In genomic region chr15:31373096-31373865, GRCh38 we compare ENCODE assay signal across 20 cellular contexts. TPM values are rescaled to one million over a fixed set of nuclear protein-coding genes. Genes with fewer than 3 reads are reported as not detected.
A peak's percentile ranks its signal among the peaks of the same experiment; 100 is the strongest.
DNase-seq lines count a peak whose midpoint lies in the region; ATAC-seq, FAIRE-seq and TF ChIP-seq lines count a peak whose summit lies in the region.
"Had no signal": no experiment of that assay in that cellular context is flagged by ENCODE, and none has a peak within 500 bp of the region (broad histone marks: within the 10 kb centered on the region; RNA-seq: fewer than 3 reads in every experiment).

No MANE protein-coding gene starts in this region.

- H3K27ac ChIP-seq in H1 (ENCODE audit: low read depth, low read length) (no peak overlapping the region), neuronal stem cell (replicated peaks; ENCODE audit: low read length) (no peak overlapping the region), tibial artery (peak overlapping the region; percentile 11 to 38), neural progenitor cell (no peak overlapping the region)
- H3K27ac ChIP-seq: epithelial cell of prostate, HL-60, prostate gland had no signal

- H3K23me2 ChIP-seq in H1 (ENCODE audit: low read depth, low read length): no peaks in the 10 kb centered on the region

- no peak overlapping the region for H2BK15ac ChIP-seq in H1 (ENCODE audit: low read length)
- H2BK15ac ChIP-seq in neuronal stem cell (ENCODE audit: low read length): no peak overlapping the region

- no peaks in the 10 kb centered on the region for H3K27me3 ChIP-seq in H1 (replicated peaks in 1 of 4; ENCODE audit: control insufficient read depth in 3 of 4, extremely low read depth in 1 of 4, insufficient read depth in 3 of 4, low read length in 3 of 4)
- H3K27me3 ChIP-seq in neuronal stem cell (ENCODE audit: control insufficient read depth in 3 of 3, insufficient read depth in 3 of 3, low read depth in 1 of 3, low read length in 3 of 3): no peaks in the 10 kb centered on the region
- no peaks in the 10 kb centered on the region for H3K27me3 ChIP-seq in tibial artery
- no peaks in the 10 kb centered on the region for H3K27me3 ChIP-seq in neural progenitor cell
- H3K27me3 ChIP-seq: hepatocyte had no signal

- CTCF ChIA-PET in H1 (lab: Charles Lee; ENCODE audit: partially characterized antibody): interaction anchor here (1.2 kb wide), 1 partner anchor 115 kb away, joined by 3 read pairs; no protein-coding TSS in a partner anchor

- ATAC-seq in GM18505 (IDR thresholded peaks at IDR 0.05; ENCODE audit: unreplicated experiment): no peak
- ATAC-seq: CD8-positive, alpha-beta T cell had no signal

- H2AFZ ChIP-seq in H1 (ENCODE audit: low read length) (no peak overlapping the region), neuronal stem cell (ENCODE audit: low read length) (no peak overlapping the region), neural progenitor cell (replicated peaks) (no peak overlapping the region)
- H2AFZ ChIP-seq: hepatocyte had no signal

- H3K9me3 ChIP-seq in H1 (ENCODE audit: insufficient read depth in 2 of 2, low read depth in 1 of 2, low read length in 1 of 2) (no peaks in the 10 kb centered on the region), neuronal stem cell (replicated peaks in 1 of 2; ENCODE audit: control insufficient read depth in 2 of 2, insufficient read depth in 1 of 2, low read depth in 1 of 2, low read length in 2 of 2) (peaks cover 1 to 3% of the 10 kb centered on the region in 2 donors), tibial artery (no peaks in the 10 kb centered on the region), neural progenitor cell (ENCODE audit: low read depth) (peaks cover 3% of the 10 kb centered on the region)
- H3K9me3 ChIP-seq: prostate gland had no signal

- no peak for TF ChIP-seq CTCF in H1 (IDR thresholded peaks at IDR 0.05; ENCODE audit: control extremely low read depth in 1 of 3, insufficient read depth in 1 of 3, low read depth in 1 of 3, low read length in 3 of 3)
- no peak for TF ChIP-seq CTCF in tibial artery (IDR thresholded peaks at IDR 0.05)
- no peak for TF ChIP-seq CTCF in neural progenitor cell (IDR thresholded peaks at IDR 0.05)

- no peak overlapping the region for H2BK20ac ChIP-seq in H1 (ENCODE audit: low read length)

- H2BK120ac ChIP-seq in H1 (replicated peaks; ENCODE audit: low read depth, low read length) (no peak overlapping the region), neuronal stem cell (ENCODE audit: low read depth, low read length) (no peak overlapping the region)

- H4K8ac ChIP-seq in H1 (ENCODE audit: extremely low read depth, insufficient read depth, low read length) (0 out of 2 replicates have a peak overlapping the region, but pooled peaks have one; percentile 15), neuronal stem cell (ENCODE audit: low read depth, low read length) (no peak overlapping the region)

- H3K36me3 ChIP-seq in H1 (ENCODE audit: control insufficient read depth in 2 of 4, insufficient read depth in 4 of 4, low read length in 3 of 4): peaks cover 0 to 3% (median 0%) of the 10 kb centered on the region in 4 experiments; a peak in 1 of 8 replicates
- peaks cover 6 to 29% of the 10 kb centered on the region in 2 donors for H3K36me3 ChIP-seq in neuronal stem cell (replicated peaks in 1 of 2; ENCODE audit: control insufficient read depth in 2 of 2, insufficient read depth in 2 of 2, low read length in 2 of 2)
- peaks cover 4 to 47% (median 24%) of the 10 kb centered on the region in 3 donors for H3K36me3 ChIP-seq in tibial artery
- no peaks in the 10 kb centered on the region for H3K36me3 ChIP-seq in neural progenitor cell
- H3K36me3 ChIP-seq: prostate gland had no signal

- H3K4me3 Mint-ChIP-seq in activated T-cell treated with anti-CD3 and anti-CD28 coated beads, Interleukin-2, amount 50 U/mL, for 24 hours: no peak overlapping the region
- H3K4me3 Mint-ChIP-seq in neural progenitor cell: no peak overlapping the region

- no peak for TF ChIP-seq RAD21 in H1 (IDR thresholded peaks at IDR 0.05 in 1 of 2, conservative IDR thresholded peaks at IDR 0.05 in 1 of 2; ENCODE audit: low read depth in 2 of 2, low read length in 2 of 2)

- H3K56ac ChIP-seq in H1 (replicated peaks; ENCODE audit: insufficient read length, low read depth, low read length): no peak overlapping the region

- H3K79me1 ChIP-seq in H1 (ENCODE audit: low read depth, low read length) (peaks cover 10% of the 10 kb centered on the region), neuronal stem cell (ENCODE audit: low read depth, low read length) (no peaks in the 10 kb centered on the region)

- H3K9ac ChIP-seq in H1 (replicated peaks in 1 of 4; ENCODE audit: extremely low read depth in 1 of 4, low read depth in 3 of 4, low read length in 3 of 4) (no peak overlapping the region), neuronal stem cell (ENCODE audit: low read depth, low read length, poor library complexity) (peak overlapping the region; percentile 22), neural progenitor cell (no peak overlapping the region)

- intact Hi-C loops in tibial artery (cut with DNase I; ENCODE audit: low total_unique reads): loop anchor here (10.0 kb wide), 1 partner anchor 62 kb away; no protein-coding TSS in a partner anchor

- no peak overlapping the region for H3K4me2 ChIP-seq in H1 (ENCODE audit: insufficient read depth in 1 of 2, low read depth in 2 of 2, low read length in 2 of 2)
- H3K4me2 ChIP-seq in neuronal stem cell (ENCODE audit: insufficient read depth, low read length, poor library complexity, severe bottlenecking): no peak overlapping the region
- H3K4me2 ChIP-seq in neural progenitor cell: no peak overlapping the region
- H3K4me2 ChIP-seq: hepatocyte had no signal

- no peak for DNase-seq in activated T-cell treated with anti-CD3 and anti-CD28 coated beads, Interleukin-2, amount 50 U/mL, for 24 hours
- no peak for DNase-seq in activated T-cell treated with anti-CD3 and anti-CD28 coated beads, Interleukin-2, amount 50 U/mL, for 1 hour
- DNase-seq in H1 (ENCODE audit: low read depth in 1 of 2, low spot score in 2 of 2) (no peak), neuronal stem cell (ENCODE audit: low spot score) (no peak), tibial artery (no peak), neural progenitor cell (ENCODE audit: low spot score) (no peak)
- no peak for DNase-seq in stimulated activated naive CD4-positive, alpha-beta T cell (lab: John Stamatoyannopoulos, UW)
- DNase-seq: CD8-positive, alpha-beta T cell; Kasumi-1; NCI-H2029 treated with DMSO at 0.1 percent for 48 hours; stimulated activated CD4-positive, alpha-beta T cell treated with anti-CD3 and anti-CD28 coated beads, Interleukin-4, amount 100 ng/mL, for 1 hour; stimulated activated naive CD4-positive, alpha-beta T cell treated with Interleukin-2 at 50 U/mL for 16 hours had no signal

- peaks cover 88% of the 10 kb centered on the region for H3K4me1 Mint-ChIP-seq in activated T-cell treated with anti-CD3 and anti-CD28 coated beads, Interleukin-2, amount 50 U/mL, for 24 hours (ENCODE audit: low read depth)
- H3K4me1 Mint-ChIP-seq in neural progenitor cell: peaks cover 4% of the 10 kb centered on the region

- H3K36me3 Mint-ChIP-seq in activated T-cell treated with anti-CD3 and anti-CD28 coated beads, Interleukin-2, amount 50 U/mL, for 24 hours (ENCODE audit: low read depth): peaks cover 86% of the 10 kb centered on the region
- peaks cover 15% of the 10 kb centered on the region for H3K36me3 Mint-ChIP-seq in neural progenitor cell

- peak overlapping the region; percentile 60; the same call in 1 of the 2 replicates for H2BK12ac ChIP-seq in H1 (ENCODE audit: low read depth, low read length)
- no peak overlapping the region for H2BK12ac ChIP-seq in neuronal stem cell (ENCODE audit: low read length)

- 93% methylated on average over 21 of the region's 23 CpGs; no CpG with 5 or more reads in 1 of the 2 experiments for WGBS in H1 (ENCODE audit: extremely low coverage in 1 of 2, insufficient coverage in 1 of 2, insufficient read length in 1 of 2, insufficient replicate concordance in 2 of 2, low coverage in 1 of 2, low lambda C conversion rate in 2 of 2, missing lambda C conversion rate in 1 of 2), 2 experiments
- WGBS in neuronal stem cell (ENCODE audit: extremely low coverage in 2 of 2, insufficient read length in 2 of 2, insufficient replicate concordance in 1 of 2), 2 donors: no CpG with 5 or more reads among the region's 23 CpGs

- no peak for TF ChIP-seq POLR2A in H1 (IDR thresholded peaks at IDR 0.05; ENCODE audit: control extremely low read depth in 1 of 2, low read depth in 2 of 2, low read length in 2 of 2)
- no peak for TF ChIP-seq POLR2A in GM18505 (IDR thresholded peaks at IDR 0.05; ENCODE audit: borderline replicate concordance, extremely low read depth, insufficient read depth, insufficient read length)

- H2BK5ac ChIP-seq in H1 (ENCODE audit: low read depth, low read length) (peak overlapping the region; percentile 9; the same call in 1 of the 2 replicates), neuronal stem cell (ENCODE audit: low read length) (no peak overlapping the region)

- POLR2A ChIA-PET in H1 (lab: Charles Lee; ENCODE audit: partially characterized antibody): interaction anchor here (1.1 kb wide), 1 partner anchor 20 kb away, joined by 3 read pairs; no protein-coding TSS in a partner anchor

- H3K23ac ChIP-seq in H1 (ENCODE audit: insufficient read length) (no peak overlapping the region), neuronal stem cell (ENCODE audit: low read depth, low read length, poor library complexity) (peak overlapping the region; percentile 71)

- no peaks in the 10 kb centered on the region for H3K27me3 Mint-ChIP-seq in activated T-cell treated with anti-CD3 and anti-CD28 coated beads, Interleukin-2, amount 50 U/mL, for 24 hours
- H3K27me3 Mint-ChIP-seq in neural progenitor cell (ENCODE audit: insufficient read depth, low read depth): peaks cover 2% of the 10 kb centered on the region

- H4K91ac ChIP-seq in H1 (replicated peaks; ENCODE audit: insufficient read length, low read length): no peak overlapping the region
- no peak overlapping the region for H4K91ac ChIP-seq in neuronal stem cell (ENCODE audit: low read depth, low read length, poor library complexity)

- peaks cover 0 to 25% of the 10 kb centered on the region in 2 experiments; a peak in 2 of 4 replicates for H3K79me2 ChIP-seq in H1 (ENCODE audit: control insufficient read depth in 1 of 2, insufficient read depth in 2 of 2, low read length in 2 of 2)
- peaks cover 3% of the 10 kb centered on the region for H3K79me2 ChIP-seq in neural progenitor cell (ENCODE audit: low read depth)

- H3K14ac ChIP-seq in H1 (ENCODE audit: insufficient read length) (no peak overlapping the region), neuronal stem cell (ENCODE audit: low read length) (peak overlapping the region; percentile 51)

- H3K4me1 ChIP-seq in H1 (replicated peaks in 1 of 4; ENCODE audit: control insufficient read depth in 3 of 4, insufficient read depth in 4 of 4, low read length in 3 of 4) (peaks cover 0 to 33% (median 5%) of the 10 kb centered on the region in 4 experiments; a peak in 6 of 7 replicates), neuronal stem cell (ENCODE audit: control insufficient read depth in 2 of 2, insufficient read depth in 1 of 2, low read depth in 1 of 2, low read length in 2 of 2) (peaks cover 0 to 5% of the 10 kb centered on the region in 2 donors), tibial artery (peaks cover 0 to 37% (median 29%) of the 10 kb centered on the region in 4 donors), neural progenitor cell (peaks cover 9% of the 10 kb centered on the region)
- H3K4me1 ChIP-seq: prostate gland had no signal

- no peak overlapping the region for H3K4me3 ChIP-seq in H1 (ENCODE audit: extremely low read depth in 1 of 4, insufficient read depth in 2 of 4, low read depth in 3 of 4, low read length in 4 of 4)
- H3K4me3 ChIP-seq in neuronal stem cell (ENCODE audit: low read length in 2 of 2): no peak overlapping the region
- no peak overlapping the region for H3K4me3 ChIP-seq in tibial artery
- H3K4me3 ChIP-seq in neural progenitor cell: no peak overlapping the region
- H3K4me3 ChIP-seq: hepatocyte, prostate gland had no signal

- no peak overlapping the region for H3K18ac ChIP-seq in H1 (ENCODE audit: extremely low read depth, low read length)
- peak overlapping the region; percentile 82 for H3K18ac ChIP-seq in neuronal stem cell (ENCODE audit: low read length)

- H3K4ac ChIP-seq in H1 (replicated peaks; ENCODE audit: insufficient read length, low read depth, low read length) (no peak overlapping the region), neuronal stem cell (ENCODE audit: low read length) (no peak overlapping the region)

- peak overlapping the region; percentile 16 for H3K27ac Mint-ChIP-seq in activated T-cell treated with anti-CD3 and anti-CD28 coated beads, Interleukin-2, amount 50 U/mL, for 24 hours
- H3K27ac Mint-ChIP-seq in neural progenitor cell: no peak overlapping the region

- H3F3A ChIP-seq in neural progenitor cell (ENCODE audit: low read depth): no peaks in the 10 kb centered on the region

- no peak overlapping the region for H4K5ac ChIP-seq in H1 (ENCODE audit: insufficient read length, low read depth, low read length)

- H2AK5ac ChIP-seq in H1 (ENCODE audit: low read depth, low read length): no peak overlapping the region
- H2AK5ac ChIP-seq in neuronal stem cell (ENCODE audit: low read depth, low read length): no peak overlapping the region

- peaks cover 2 to 3% of the 10 kb centered on the region in 2 experiments for H4K20me1 ChIP-seq in H1 (replicated peaks in 1 of 2; ENCODE audit: control insufficient read depth in 1 of 2, insufficient read depth in 2 of 2, low read length in 2 of 2)
- H4K20me1 ChIP-seq in neural progenitor cell (ENCODE audit: low read depth): peaks cover 5% of the 10 kb centered on the region

- peaks cover 2% of the 10 kb centered on the region for H3K9me3 Mint-ChIP-seq in activated T-cell treated with anti-CD3 and anti-CD28 coated beads, Interleukin-2, amount 50 U/mL, for 24 hours
- peaks cover 8% of the 10 kb centered on the region for H3K9me3 Mint-ChIP-seq in neural progenitor cell
- H3K9me3 Mint-ChIP-seq: CD8-positive, alpha-beta T cell had no signal

- no peak for FAIRE-seq in H1 (lab: Jason Lieb, UNC)
- FAIRE-seq: A204.1, GM19239, H54 had no signal

- no peak for TF ChIP-seq EP300 in H1 (IDR thresholded peaks at IDR 0.05; ENCODE audit: borderline replicate concordance in 1 of 2, low read depth in 2 of 2, low read length in 2 of 2)

RNA-seq across cellular contexts. Expression of gene KLF13, which starts 46.6 kb away (rescaled TPM):
- 32.4 and 33.4 TPM in 2 replicates for total RNA-seq in H1 (2021; fragmentation: NEBNext Ultra II Directional; extraction: Animal tissue kit (Norgen Biotek cat#: 25700))
- polyA plus RNA-seq in H1 (2011; rRNA removed): 15.7 and 18.3 TPM in 2 replicates
- polyA plus RNA-seq in H1 (2011; cell fraction: cytosol; rRNA removed): 16.2 TPM
- 17.3 TPM for polyA plus RNA-seq in H1 (2011; cell fraction: nucleus; rRNA removed)
- 21.5 to 39.3 TPM (median 24.4 TPM) in 4 replicates for polyA plus RNA-seq in H1 (2012, experiment 1 of 2)
- 13.0 TPM for polyA plus RNA-seq in H1 (2012, experiment 2 of 2)
- polyA plus RNA-seq in H1 (2013, experiment 1 of 2): 34.5 TPM
- polyA plus RNA-seq in H1 (2013, experiment 2 of 2): 37.8 TPM
- 15.4 and 21.4 TPM in 2 replicates for polyA minus RNA-seq in H1 (2011; rRNA and poly(A)+ RNA removed)
- polyA minus RNA-seq in H1 (2011; cell fraction: cytosol; rRNA and poly(A)+ RNA removed): 21.7 TPM
- 10.9 TPM for polyA minus RNA-seq in H1 (2011; cell fraction: nucleus; rRNA and poly(A)+ RNA removed)
- 42.9 TPM for polyA plus RNA-seq in neuronal stem cell (2013, experiment 1 of 2)
- polyA plus RNA-seq in neuronal stem cell (2013, experiment 2 of 2): 42.1 TPM
- 11.9 and 25.1 TPM in 2 replicates for total RNA-seq in neural progenitor cell (ENCODE audit: low replicate concordance)

Comparison
In these comparisons a context has a peak if more than half of its experiments do, and no peak if none do; other contexts are left out.
1. H3K27ac ChIP-seq: peak in tibial artery (2 of 2); none in H1 (single experiment), neuronal stem cell (single experiment) and neural progenitor cell (single experiment).